ENCODE assay signal across 16 cellular contexts in genomic region chr6:149913542-149914240, GRCh38. TPM values are rescaled to one million over a fixed set of nuclear protein-coding genes. Genes with fewer than 3 reads are reported as not detected.
DNase-seq lines count a peak whose midpoint lies in the region; FAIRE-seq and TF ChIP-seq lines count a peak whose summit lies in the region.
"Had no signal": no experiment of that assay in that cellular context is flagged by ENCODE, and none has a peak within 500 bp of the region (broad histone marks: within the 10 kb centered on the region; RNA-seq: fewer than 3 reads in every experiment).

No MANE protein-coding gene starts in this region.

- intact Hi-C loops in posterior vena cava (cut with DNase I) = no loop called here

- no peak overlapping the region for H3K4me3 Mint-ChIP-seq in chondrocyte (ENCODE audit: unreplicated experiment)
- H3K4me3 Mint-ChIP-seq: CD8-positive, alpha-beta memory T cell had no signal

- no peak overlapping the region for H3K27ac Mint-ChIP-seq in chondrocyte (ENCODE audit: unreplicated experiment)
- H3K27ac Mint-ChIP-seq: CD8-positive, alpha-beta memory T cell had no signal

- H3K9me3 Mint-ChIP-seq in chondrocyte (ENCODE audit: low read depth) = peaks cover 3% of the 10 kb centered on the region

- no peaks in the 10 kb centered on the region for H3K36me3 Mint-ChIP-seq in chondrocyte (ENCODE audit: low read depth)

- TF ChIP-seq CTCF in chondrocyte (IDR thresholded peaks at IDR 0.05) (no peak), GM10266 (IDR thresholded peaks at IDR 0.05; ENCODE audit: control insufficient read depth, insufficient read depth, low read depth, missing control alignments) (no peak)

- peak; percentile 49 for FAIRE-seq in HTR-8/SVneo (lab: Jason Lieb, UNC)

- no peaks in the 10 kb centered on the region for H3K4me1 Mint-ChIP-seq in chondrocyte (ENCODE audit: low read depth)
- H3K4me1 Mint-ChIP-seq: CD8-positive, alpha-beta memory T cell had no signal

- DNase-seq in HTR-8/SVneo (ENCODE audit: insufficient read length, low spot score) (no peak), chondrocyte (ENCODE audit: low spot score) (peak; percentile 34), posterior vena cava (ENCODE audit: low spot score) (peak; percentile 51), GM10266 (ENCODE audit: extremely low spot score) (no peak), NAMALWA (ENCODE audit: low spot score) (no peak)
- DNase-seq: ACHN; C1 segment of cervical spinal cord; CD8-positive, alpha-beta memory T cell; DMS79; NCI-H1417 treated with DMSO at 0.1 percent for 48 hours; NCI-H1930; NCI-H2171; NCI-H526; PC-3; SIG-M5 had no signal

- H3K27me3 Mint-ChIP-seq in chondrocyte (ENCODE audit: low read depth) = peaks cover 10% of the 10 kb centered on the region

RNA-seq across cellular contexts. Expression of gene RAET1G, which starts 9.2 kb away (rescaled TPM):
- total RNA-seq in chondrocyte (0.51 to 0.60 TPM (median 0.54 TPM) in 3 replicates), posterior vena cava (under 1 TPM in 1 of 2 donors, not detected in 1; 0.74 TPM)
- total RNA-seq: CD8-positive, alpha-beta memory T cell; H4 had no signal

RNA-seq across cellular contexts. Expression of gene RAET1E, which starts 15.8 kb away (rescaled TPM):
- total RNA-seq in chondrocyte (not detected in 3 replicates), posterior vena cava (1 to 10 TPM in 1 of 2 donors, not detected in 1; 1.6 TPM)
- total RNA-seq: CD8-positive, alpha-beta memory T cell; H4 had no signal

RNA-seq across cellular contexts. Expression of gene ULBP2, which starts 28.1 kb away (rescaled TPM):
- total RNA-seq in chondrocyte (7.7 to 15.1 TPM (median 13.9 TPM) in 3 replicates), posterior vena cava (under 1 TPM; 0.43 to 0.51 TPM)

RNA-seq across cellular contexts. Expression of gene LRP11, which starts 49.5 kb away (rescaled TPM):
- 61.4 to 81.7 TPM (median 61.9 TPM) in 3 replicates for total RNA-seq in chondrocyte
- total RNA-seq in posterior vena cava = 10 to 100 TPM; 20.0 to 26.3 TPM

RNA-seq across cellular contexts. Expression of gene ULBP1, which starts 50.1 kb away (rescaled TPM):
- total RNA-seq in chondrocyte (2.8 to 29.8 TPM (median 29.8 TPM) in 3 replicates), posterior vena cava (under 1 TPM in 1 of 2 donors, not detected in 1; 0.19 TPM)

Comparison
In these comparisons a context has a peak if more than half of its experiments do, and no peak if none do; other contexts are left out.
1. DNase-seq: peak in chondrocyte (single experiment) and posterior vena cava (single experiment); none in HTR-8/SVneo (single experiment), GM10266 (single experiment) and NAMALWA (single experiment).